In genomic region chr9:111586378-111586777, GRCh38 we compare ENCODE assay signal across 9 cellular contexts.
"Had no signal": no experiment of that assay in that cellular context is flagged by ENCODE, and none has a peak within 500 bp of the region (broad histone marks: within the 10 kb centered on the region; RNA-seq: fewer than 3 reads in every experiment).

No MANE protein-coding gene starts in this region.

- H3K4me1 Mint-ChIP-seq: GM23338, H9, IgD-negative memory B cell had no signal

- H3K4me3 Mint-ChIP-seq: GM23338, H9 had no signal

- H3K9me3 Mint-ChIP-seq: GM23338, H9 had no signal

- FAIRE-seq: H1, H54, HTR-8/SVneo had no signal

- H3K27ac ChIP-seq: KMS-11 had no signal

- DNase-seq: H9, HCEC 1CT, KBM-7 had no signal

- H3K9ac ChIP-seq: KMS-11 had no signal

- H3K27ac Mint-ChIP-seq: GM23338, IgD-negative memory B cell had no signal

- H3K4me2 ChIP-seq: GM23338, KMS-11 had no signal

- H3K27me3 Mint-ChIP-seq: IgD-negative memory B cell had no signal

- H3K36me3 Mint-ChIP-seq: IgD-negative memory B cell had no signal

- H3K4me3 ChIP-seq: GM23338 had no signal

- H2AFZ ChIP-seq: GM23338 had no signal

- ATAC-seq: GM23338 had no signal
